Comparison of ENCODE assay signal across 23 cellular contexts in genomic region chr6:38755874-38756273, GRCh38. TPM values are rescaled to one million over a fixed set of nuclear protein-coding genes. Genes with fewer than 3 reads are reported as not detected.
DNase-seq lines count a peak whose midpoint lies in the region; ATAC-seq, FAIRE-seq and TF ChIP-seq lines count a peak whose summit lies in the region.
"Had no signal": no experiment of that assay in that cellular context is flagged by ENCODE, and none has a peak within 500 bp of the region (broad histone marks: within the 10 kb centered on the region; RNA-seq: fewer than 3 reads in every experiment).

No MANE protein-coding gene starts in this region.

- H3K36me3 ChIP-seq in endothelial cell of umbilical vein (ENCODE audit: control insufficient read depth in 2 of 2, extremely low read depth in 1 of 2, insufficient read depth in 2 of 2, low read length in 2 of 2) = no peaks in the 10 kb centered on the region
- no peaks in the 10 kb centered on the region for H3K36me3 ChIP-seq in A673 (ENCODE audit: insufficient read depth, low read length, poor library complexity, severe bottlenecking)
- H3K36me3 ChIP-seq: lower lobe of right lung, Peyer's patch, spleen, tibial artery had no signal

- CTCF ChIA-PET in endothelial cell of umbilical vein (lab: Charles Lee) = interaction anchor here (1.0 kb wide), 1 partner anchor 17 kb away, joined by 3 read pairs; no protein-coding TSS in a partner anchor
- CTCF ChIA-PET in A673 (lab: Charles Lee) = no interaction called here

- peaks cover 5% of the 10 kb centered on the region for H3K4me1 ChIP-seq in endothelial cell of umbilical vein (ENCODE audit: control insufficient read depth, extremely low read depth, insufficient read depth, low read length)
- no peaks in the 10 kb centered on the region for H3K4me1 ChIP-seq in A673 (ENCODE audit: insufficient read depth, low read length, poor library complexity, severe bottlenecking)
- H3K4me1 ChIP-seq: Peyer's patch, spleen, tibial artery had no signal

- H3K9me3 ChIP-seq in endothelial cell of umbilical vein (replicated peaks; ENCODE audit: control insufficient read depth, insufficient read depth, low read length) = no peaks in the 10 kb centered on the region
- H3K9me3 ChIP-seq in A673 (ENCODE audit: low read depth, low read length, poor library complexity, severe bottlenecking) = no peaks in the 10 kb centered on the region
- H3K9me3 ChIP-seq: lower lobe of right lung, Peyer's patch, spleen had no signal

- H3K4me3 ChIP-seq in endothelial cell of umbilical vein (replicated peaks in 1 of 3; ENCODE audit: insufficient read depth in 1 of 3, low read depth in 1 of 3, low read length in 3 of 3) (no peak overlapping the region), A673 (ENCODE audit: low read depth, low read length, poor library complexity, severe bottlenecking) (no peak overlapping the region)
- H3K4me3 ChIP-seq: GM23248, lower lobe of right lung, Peyer's patch, spleen, tibial artery had no signal

- no peak overlapping the region for H3K4me2 ChIP-seq in endothelial cell of umbilical vein (ENCODE audit: insufficient read depth, low read length)

- DNase-seq in NCI-H510A treated with DMSO at 0.1 percent for 48 hours (lab: John Stamatoyannopoulos, UW) (peak; percentile 3), NCI-H510A (lab: John Stamatoyannopoulos, UW) (no peak), HT-29 (ENCODE audit: low spot score) (peak; percentile 46), endothelial cell of umbilical vein (ENCODE audit: low read depth, low spot score) (peak; percentile 12), renal cortical epithelial cell (ENCODE audit: low read depth) (peak; percentile 56), A673 (ENCODE audit: low spot score) (no peak)
- DNase-seq in activated T-helper 1 cell treated with anti-CD3 and anti-CD28 coated beads, Interleukin-12 subunit alpha, Interleukin-12 subunit beta, Interleukin-2, Interleukin-4 antibody, amounts not matched to agents 30 ng/mL and 10 ng/mL and 1 ng/mL, durations not matched to agents 14 hours and 24 hours and 36 hours (ENCODE audit: low spot score) = no peak
- DNase-seq: aorta; GM23248; lower lobe of right lung; naive thymus-derived CD4-positive, alpha-beta T cell; NCI-H1092; NCI-H2107; Peyer's patch; posterior cingulate gyrus; spleen; tibial artery had no signal

- H3K4me3 Mint-ChIP-seq in activated T-helper 1 cell treated with anti-CD3 and anti-CD28 coated beads, Interleukin-12 subunit alpha, Interleukin-12 subunit beta, Interleukin-2, Interleukin-4 antibody, amounts not matched to agents 30 ng/mL and 10 ng/mL and 1 ng/mL, durations not matched to agents 14 hours and 24 hours and 36 hours = no peak overlapping the region
- H3K4me3 Mint-ChIP-seq: naive thymus-derived CD4-positive, alpha-beta T cell had no signal

- FAIRE-seq in endothelial cell of umbilical vein (lab: Jason Lieb, UNC) = no peak
- FAIRE-seq: endometrium, frontal cortex, GM18507 had no signal

- dilution Hi-C loops in endothelial cell of umbilical vein (cut with MboI; ENCODE audit: extremely low pct_ligation_motif_present, low sequenced_read_pairs) = no loop called here

- H3K9me1 ChIP-seq in endothelial cell of umbilical vein (replicated peaks; ENCODE audit: control insufficient read depth, extremely low read depth, insufficient read depth, low read length) = no peaks in the 10 kb centered on the region

- no peak for TF ChIP-seq POLR2A in endothelial cell of umbilical vein (IDR thresholded peaks at IDR 0.05; ENCODE audit: low read depth, low read length)

- H3K9me3 Mint-ChIP-seq in activated T-helper 1 cell treated with anti-CD3 and anti-CD28 coated beads, Interleukin-12 subunit alpha, Interleukin-12 subunit beta, Interleukin-2, Interleukin-4 antibody, amounts not matched to agents 30 ng/mL and 10 ng/mL and 1 ng/mL, durations not matched to agents 14 hours and 24 hours and 36 hours = peaks cover 9% of the 10 kb centered on the region

- H4K20me1 ChIP-seq in endothelial cell of umbilical vein (replicated peaks; ENCODE audit: control insufficient read depth, extremely low read depth, insufficient read depth, low read length) = no peaks in the 10 kb centered on the region

- no peak for ATAC-seq in GM19023 (IDR thresholded peaks at IDR 0.05; ENCODE audit: unreplicated experiment)
- ATAC-seq: naive thymus-derived CD4-positive, alpha-beta T cell had no signal

- BruUV-seq in endothelial cell of umbilical vein (replicated peaks; lab: Mats Ljungman, UMichigan) (no TSS peak), A673 (replicated peaks; lab: Mats Ljungman, UMichigan) (no TSS peak)

- H2AFZ ChIP-seq in endothelial cell of umbilical vein (ENCODE audit: low read depth, low read length) = no peak overlapping the region
- H2AFZ ChIP-seq: GM23248 had no signal

- no peaks in the 10 kb centered on the region for H3K36me3 Mint-ChIP-seq in activated T-helper 1 cell treated with anti-CD3 and anti-CD28 coated beads, Interleukin-12 subunit alpha, Interleukin-12 subunit beta, Interleukin-2, Interleukin-4 antibody, amounts not matched to agents 30 ng/mL and 10 ng/mL and 1 ng/mL, durations not matched to agents 14 hours and 24 hours and 36 hours (ENCODE audit: low read depth)
- H3K36me3 Mint-ChIP-seq: naive thymus-derived CD4-positive, alpha-beta T cell had no signal

- H3K27me3 Mint-ChIP-seq in activated T-helper 1 cell treated with anti-CD3 and anti-CD28 coated beads, Interleukin-12 subunit alpha, Interleukin-12 subunit beta, Interleukin-2, Interleukin-4 antibody, amounts not matched to agents 30 ng/mL and 10 ng/mL and 1 ng/mL, durations not matched to agents 14 hours and 24 hours and 36 hours (ENCODE audit: insufficient read depth) = no peaks in the 10 kb centered on the region

- peaks cover 20% of the 10 kb centered on the region for H3K4me1 Mint-ChIP-seq in activated T-helper 1 cell treated with anti-CD3 and anti-CD28 coated beads, Interleukin-12 subunit alpha, Interleukin-12 subunit beta, Interleukin-2, Interleukin-4 antibody, amounts not matched to agents 30 ng/mL and 10 ng/mL and 1 ng/mL, durations not matched to agents 14 hours and 24 hours and 36 hours (ENCODE audit: low read depth)

- no peak overlapping the region for H3K9ac ChIP-seq in endothelial cell of umbilical vein (replicated peaks; ENCODE audit: extremely low read depth, insufficient read depth, low read length)
- H3K9ac ChIP-seq: GM23248 had no signal

- POLR2A ChIA-PET in endothelial cell of umbilical vein (lab: Charles Lee) (no interaction called here), A673 (lab: Charles Lee; ENCODE audit: low non-redundant PET) (no interaction called here)

- intact Hi-C loops in endothelial cell of umbilical vein (cut with micrococcal nuclease) (no loop called here), A673 (cut with micrococcal nuclease; ENCODE audit: unreplicated experiment) (no loop called here)
- intact Hi-C loops in activated T-helper 1 cell treated with anti-CD3 and anti-CD28 coated beads, Interleukin-12 subunit alpha, Interleukin-12 subunit beta, Interleukin-2, Interleukin-4 antibody, amounts not matched to agents 30 ng/mL and 10 ng/mL and 1 ng/mL, durations not matched to agents 14 hours and 24 hours and 36 hours (cut with micrococcal nuclease) = no loop called here

- no peaks in the 10 kb centered on the region for H3K79me2 ChIP-seq in endothelial cell of umbilical vein (ENCODE audit: control insufficient read depth, insufficient read depth, low read length)

- TF ChIP-seq CTCF in endothelial cell of umbilical vein (IDR thresholded peaks at IDR 0.05; ENCODE audit: extremely low read depth in 1 of 2, insufficient read depth in 1 of 2, low read depth in 1 of 2, low read length in 2 of 2) (no peak), A673 (conservative IDR thresholded peaks at IDR 0.05; ENCODE audit: low read depth, low read length) (no peak)

- H3K27ac Mint-ChIP-seq in activated T-helper 1 cell treated with anti-CD3 and anti-CD28 coated beads, Interleukin-12 subunit alpha, Interleukin-12 subunit beta, Interleukin-2, Interleukin-4 antibody, amounts not matched to agents 30 ng/mL and 10 ng/mL and 1 ng/mL, durations not matched to agents 14 hours and 24 hours and 36 hours = no peak overlapping the region
- H3K27ac Mint-ChIP-seq: naive thymus-derived CD4-positive, alpha-beta T cell had no signal

- no peaks in the 10 kb centered on the region for H3K27me3 ChIP-seq in endothelial cell of umbilical vein (ENCODE audit: control insufficient read depth in 2 of 2, insufficient read depth in 2 of 2, low read length in 2 of 2)
- H3K27me3 ChIP-seq in A673 (replicated peaks; ENCODE audit: insufficient read depth, low read depth, low read length, poor library complexity) = no peaks in the 10 kb centered on the region
- H3K27me3 ChIP-seq: Peyer's patch, spleen, tibial artery had no signal

- no peak overlapping the region for H3K27ac ChIP-seq in endothelial cell of umbilical vein (ENCODE audit: insufficient read depth, low read depth, low read length)
- H3K27ac ChIP-seq in A673 (ENCODE audit: low read depth, low read length, poor library complexity, severe bottlenecking) = no peak overlapping the region
- H3K27ac ChIP-seq: C4-2B, GM23248, lower lobe of right lung, Peyer's patch, spleen, tibial artery had no signal

RNA-seq across cellular contexts. Expression of gene DNAH8, which starts 40.8 kb away (rescaled TPM):
- total RNA-seq in HT-29 (2014; rRNA removed; shearing (Covaris generic)) = under 0.01 TPM in 1 of 2 replicates, not detected in the other
- total RNA-seq in endothelial cell of umbilical vein (0.29 and 0.97 TPM in 2 replicates), renal cortical epithelial cell (under 0.01 TPM in 1 of 2 replicates, not detected in the other), A673 (2021) (not detected in 2 replicates)
- 0.45 and 0.61 TPM in 2 replicates for polyA plus RNA-seq in endothelial cell of umbilical vein
- polyA plus RNA-seq in endothelial cell of umbilical vein (2011; cell fraction: cytosol; rRNA removed) = 1.2 and 1.3 TPM in 2 replicates
- polyA plus RNA-seq in endothelial cell of umbilical vein (2011; cell fraction: nucleus; rRNA removed) = 3.4 and 4.2 TPM in 2 replicates
- 0.90 and 2.7 TPM in 2 replicates for polyA plus RNA-seq in endothelial cell of umbilical vein (2012)
- polyA minus RNA-seq in endothelial cell of umbilical vein = 1.1 and 1.6 TPM in 2 replicates
- not detected for polyA minus RNA-seq in endothelial cell of umbilical vein (2011; cell fraction: cytosol; rRNA and poly(A)+ RNA removed)
- 1.7 and 3.9 TPM in 2 replicates for polyA minus RNA-seq in endothelial cell of umbilical vein (2011; cell fraction: nucleus; rRNA and poly(A)+ RNA removed)
- 0.03 and 0.05 TPM in 2 replicates for total RNA-seq in activated T-helper 1 cell treated with anti-CD3 and anti-CD28 coated beads, Interleukin-12 subunit alpha, Interleukin-12 subunit beta, Interleukin-2, Interleukin-4 antibody, amounts not matched to agents 30 ng/mL and 10 ng/mL and 1 ng/mL, durations not matched to agents 14 hours and 24 hours and 36 hours
- total RNA-seq: A172, GM23248 had no signal
- polyA plus RNA-seq: GM23248; naive thymus-derived CD4-positive, alpha-beta T cell had no signal

RNA-seq across cellular contexts. Expression of gene GLO1, which starts 52.9 kb away (rescaled TPM):
- 65.1 and 65.2 TPM in 2 replicates for total RNA-seq in HT-29 (2014; rRNA removed; shearing (Covaris generic))
- total RNA-seq in endothelial cell of umbilical vein (120 and 135 TPM in 2 replicates), renal cortical epithelial cell (117 and 219 TPM in 2 replicates), A673 (2021) (183 and 188 TPM in 2 replicates)
- 49.8 and 70.3 TPM in 2 replicates for polyA plus RNA-seq in endothelial cell of umbilical vein
- 77.6 and 80.1 TPM in 2 replicates for polyA plus RNA-seq in endothelial cell of umbilical vein (2011; cell fraction: cytosol; rRNA removed)
- polyA plus RNA-seq in endothelial cell of umbilical vein (2011; cell fraction: nucleus; rRNA removed) = 26.9 and 33.0 TPM in 2 replicates
- 110 and 162 TPM in 2 replicates for polyA plus RNA-seq in endothelial cell of umbilical vein (2012)
- 29.9 and 34.5 TPM in 2 replicates for polyA minus RNA-seq in endothelial cell of umbilical vein
- polyA minus RNA-seq in endothelial cell of umbilical vein (2011; cell fraction: cytosol; rRNA and poly(A)+ RNA removed) = 62.5 TPM
- polyA minus RNA-seq in endothelial cell of umbilical vein (2011; cell fraction: nucleus; rRNA and poly(A)+ RNA removed) = 10.1 and 16.9 TPM in 2 replicates
- 109 and 110 TPM in 2 replicates for total RNA-seq in activated T-helper 1 cell treated with anti-CD3 and anti-CD28 coated beads, Interleukin-12 subunit alpha, Interleukin-12 subunit beta, Interleukin-2, Interleukin-4 antibody, amounts not matched to agents 30 ng/mL and 10 ng/mL and 1 ng/mL, durations not matched to agents 14 hours and 24 hours and 36 hours

Comparison
In these comparisons a context has a peak if more than half of its experiments do, and no peak if none do; other contexts are left out.
1. DNase-seq: peak in NCI-H510A treated with DMSO at 0.1 percent for 48 hours (single experiment), HT-29 (single experiment), endothelial cell of umbilical vein (single experiment) and renal cortical epithelial cell (single experiment); none in NCI-H510A (single experiment), activated T-helper 1 cell treated with anti-CD3 and anti-CD28 coated beads, Interleukin-12 subunit alpha, Interleukin-12 subunit beta, Interleukin-2, Interleukin-4 antibody, amounts not matched to agents 30 ng/mL and 10 ng/mL and 1 ng/mL, durations not matched to agents 14 hours and 24 hours and 36 hours (single experiment) and A673 (single experiment).